ENCODE assay signal across 9 cellular contexts in the genomic region with DNA sequence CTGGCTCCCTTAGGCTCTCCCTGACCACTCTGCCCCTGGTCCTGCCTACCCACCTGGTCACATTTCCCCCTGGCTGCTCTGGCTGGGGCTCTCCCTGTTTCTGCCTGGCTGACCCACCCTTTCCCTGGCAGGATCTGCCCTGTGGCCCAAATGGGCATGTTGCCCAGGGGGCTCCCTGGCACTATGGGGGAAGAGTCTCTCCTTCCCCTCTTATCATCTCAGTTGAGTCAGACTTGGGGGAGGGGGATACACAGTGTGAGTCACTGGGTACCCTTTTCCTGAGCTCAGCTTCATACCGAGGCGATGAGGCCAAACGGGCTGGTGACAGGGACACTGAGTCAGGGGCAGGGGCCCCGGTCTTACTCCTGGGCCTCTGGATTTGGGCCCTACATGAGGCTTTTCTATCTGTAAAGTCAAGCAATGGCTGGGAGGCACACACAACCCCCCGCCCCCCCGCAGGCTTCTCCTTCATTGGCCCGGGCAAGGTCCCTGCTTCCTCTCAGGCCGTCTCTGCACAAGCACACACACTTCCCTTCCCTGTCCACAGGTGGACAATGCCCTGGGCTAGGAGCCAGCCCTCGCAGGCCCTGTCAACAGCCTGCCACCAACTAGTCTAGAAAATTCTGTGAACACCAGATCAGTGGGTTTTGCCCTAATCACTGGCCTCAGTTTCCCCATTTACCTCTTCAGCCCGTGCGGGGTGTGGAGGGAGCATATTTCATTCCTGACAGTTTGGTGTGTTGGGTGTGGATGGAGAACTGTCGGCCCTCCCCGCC. TPM values are rescaled to one million over a fixed set of nuclear protein-coding genes. Genes with fewer than 3 reads are reported as not detected.
DNase-seq lines count a peak whose midpoint lies in the region; ATAC-seq, FAIRE-seq and TF ChIP-seq lines count a peak whose summit lies in the region.
"Had no signal": no experiment of that assay in that cellular context is flagged by ENCODE, and none has a peak within 500 bp of the region (broad histone marks: within the 10 kb centered on the region; RNA-seq: fewer than 3 reads in every experiment).

No MANE protein-coding gene starts in this region.

- no peak overlapping the region for H3K27ac ChIP-seq in keratinocyte (ENCODE audit: control insufficient read depth, insufficient read depth, low read length)

- TF ChIP-seq CTCF in keratinocyte (optimal IDR thresholded peaks at IDR 0.05 in 1 of 3, IDR thresholded peaks at IDR 0.05 in 1 of 3, conservative IDR thresholded peaks at IDR 0.05 in 1 of 3; ENCODE audit: extremely low read depth in 1 of 3, insufficient read depth in 2 of 3, low read length in 3 of 3) (no peak), type B pancreatic cell (conservative IDR thresholded peaks at IDR 0.05) (no peak)

- peaks cover 39% of the 10 kb centered on the region for H3K27me3 ChIP-seq in keratinocyte (ENCODE audit: control insufficient read depth, extremely low read depth, insufficient read depth, low read length)

- peaks cover under 1% of the 10 kb centered on the region for H3K9me1 ChIP-seq in keratinocyte (ENCODE audit: control insufficient read depth, extremely low read depth, insufficient read depth, low read length)

- H3K27me3 Mint-ChIP-seq in activated CD4-positive, alpha-beta memory T cell treated with anti-CD3 and anti-CD28 coated beads, Interleukin-2, amount 10 ng/mL, durations not matched to agents 7 days and 5 days, result peaks cover 38% of the 10 kb centered on the region
- peaks cover 38% of the 10 kb centered on the region for H3K27me3 Mint-ChIP-seq in activated CD4-positive, alpha-beta memory T cell treated with anti-CD3 and anti-CD28 coated beads for 36 hours
- H3K27me3 Mint-ChIP-seq in type B pancreatic cell, result peaks cover 9% of the 10 kb centered on the region
- peaks cover 47% of the 10 kb centered on the region for H3K27me3 Mint-ChIP-seq in activated CD8-positive, alpha-beta memory T cell treated with anti-CD3 and anti-CD28 coated beads, Interleukin-2, amount 10 ng/mL, durations not matched to agents 7 days and 5 days

- no peak for ATAC-seq in activated CD8-positive, alpha-beta memory T cell treated with anti-CD3 and anti-CD28 coated beads, Interleukin-2, amount 10 ng/mL, durations not matched to agents 7 days and 5 days

- no peaks in the 10 kb centered on the region for H3K9me3 ChIP-seq in keratinocyte (ENCODE audit: control insufficient read depth, low read depth, low read length)

- intact Hi-C loops in activated CD4-positive, alpha-beta memory T cell treated with anti-CD3 and anti-CD28 coated beads for 36 hours (cut with micrococcal nuclease), result no loop called here

- H3K36me3 Mint-ChIP-seq in activated CD4-positive, alpha-beta memory T cell treated with anti-CD3 and anti-CD28 coated beads, Interleukin-2, amount 10 ng/mL, durations not matched to agents 7 days and 5 days (ENCODE audit: low read depth), result no peaks in the 10 kb centered on the region
- no peaks in the 10 kb centered on the region for H3K36me3 Mint-ChIP-seq in activated CD4-positive, alpha-beta memory T cell treated with anti-CD3 and anti-CD28 coated beads for 36 hours
- H3K36me3 Mint-ChIP-seq in type B pancreatic cell, result no peaks in the 10 kb centered on the region
- H3K36me3 Mint-ChIP-seq in activated CD8-positive, alpha-beta memory T cell treated with anti-CD3 and anti-CD28 coated beads, Interleukin-2, amount 10 ng/mL, durations not matched to agents 7 days and 5 days, result no peaks in the 10 kb centered on the region

- POLR2A ChIA-PET in activated CD4-positive, alpha-beta memory T cell treated with anti-CD3 and anti-CD28 coated beads, Interleukin-2, amount 10 ng/mL, durations not matched to agents 7 days and 5 days (lab: Charles Lee), result no interaction called here
- POLR2A ChIA-PET in activated CD4-positive, alpha-beta memory T cell treated with anti-CD3 and anti-CD28 coated beads for 36 hours (lab: Charles Lee), result no interaction called here

- no peaks in the 10 kb centered on the region for H3K36me3 ChIP-seq in keratinocyte (ENCODE audit: control insufficient read depth in 2 of 2, extremely low read depth in 1 of 2, insufficient read depth in 2 of 2, low read length in 2 of 2)

- H3K4me2 ChIP-seq in keratinocyte (ENCODE audit: control insufficient read depth, extremely low read depth, insufficient read depth, low read depth, low read length), result peak overlapping the region; percentile 62

- no peak overlapping the region for H3K27ac Mint-ChIP-seq in activated CD4-positive, alpha-beta memory T cell treated with anti-CD3 and anti-CD28 coated beads, Interleukin-2, amount 10 ng/mL, durations not matched to agents 7 days and 5 days
- H3K27ac Mint-ChIP-seq in activated CD4-positive, alpha-beta memory T cell treated with anti-CD3 and anti-CD28 coated beads for 36 hours, result no peak overlapping the region
- H3K27ac Mint-ChIP-seq in type B pancreatic cell, result no peak overlapping the region
- H3K27ac Mint-ChIP-seq in activated CD8-positive, alpha-beta memory T cell treated with anti-CD3 and anti-CD28 coated beads, Interleukin-2, amount 10 ng/mL, durations not matched to agents 7 days and 5 days, result no peak overlapping the region

- H3K4me1 ChIP-seq in keratinocyte (ENCODE audit: control insufficient read depth, extremely low read depth, insufficient read depth, low read length), result peaks cover 12% of the 10 kb centered on the region

- no peaks in the 10 kb centered on the region for H4K20me1 ChIP-seq in keratinocyte (ENCODE audit: control insufficient read depth, extremely low read depth, insufficient read depth, low read length)

- H3K79me2 ChIP-seq in keratinocyte (ENCODE audit: control insufficient read depth, insufficient read depth, low read length), result no peaks in the 10 kb centered on the region

- H3K9ac ChIP-seq in keratinocyte (ENCODE audit: control insufficient read depth, extremely low read depth, insufficient read depth, low read length), result no peak overlapping the region

- H3K4me3 ChIP-seq in keratinocyte (ENCODE audit: control insufficient read depth in 2 of 3, extremely low read depth in 1 of 3, insufficient read depth in 2 of 3, low read depth in 1 of 3, low read length in 3 of 3), result peak overlapping the region in 1 of 3 experiments; percentile 41

- H3K9me3 Mint-ChIP-seq in activated CD4-positive, alpha-beta memory T cell treated with anti-CD3 and anti-CD28 coated beads, Interleukin-2, amount 10 ng/mL, durations not matched to agents 7 days and 5 days, result no peaks in the 10 kb centered on the region
- H3K9me3 Mint-ChIP-seq in activated CD4-positive, alpha-beta memory T cell treated with anti-CD3 and anti-CD28 coated beads for 36 hours, result no peaks in the 10 kb centered on the region
- no peaks in the 10 kb centered on the region for H3K9me3 Mint-ChIP-seq in type B pancreatic cell
- no peaks in the 10 kb centered on the region for H3K9me3 Mint-ChIP-seq in activated CD8-positive, alpha-beta memory T cell treated with anti-CD3 and anti-CD28 coated beads, Interleukin-2, amount 10 ng/mL, durations not matched to agents 7 days and 5 days (ENCODE audit: low read depth)

- DNase-seq in activated CD4-positive, alpha-beta memory T cell treated with anti-CD3 and anti-CD28 coated beads, Interleukin-2, amount 10 ng/mL, durations not matched to agents 7 days and 5 days, result no peak
- no peak for DNase-seq in activated CD4-positive, alpha-beta memory T cell treated with anti-CD3 and anti-CD28 coated beads for 36 hours
- DNase-seq in amniotic stem cell (lab: John Stamatoyannopoulos, UW), result peak; percentile 50
- DNase-seq in keratinocyte (ENCODE audit: low read depth, low spot score), result no peak
- DNase-seq in type B pancreatic cell (ENCODE audit: extremely low spot score, unreplicated experiment), result no peak
- no peak for DNase-seq in activated CD8-positive, alpha-beta memory T cell treated with anti-CD3 and anti-CD28 coated beads, Interleukin-2, amount 10 ng/mL, durations not matched to agents 7 days and 5 days
- no peak for DNase-seq in activated gamma-delta T cell (lab: John Stamatoyannopoulos, UW)
- no peak for DNase-seq in activated CD4-positive, alpha-beta T cell treated with anti-CD3 and anti-CD28 coated beads for 48 hours

- CTCF ChIA-PET in activated CD4-positive, alpha-beta memory T cell treated with anti-CD3 and anti-CD28 coated beads, Interleukin-2, amount 10 ng/mL, durations not matched to agents 7 days and 5 days (lab: Charles Lee), result no interaction called here
- CTCF ChIA-PET in activated CD4-positive, alpha-beta memory T cell treated with anti-CD3 and anti-CD28 coated beads for 36 hours (lab: Charles Lee), result no interaction called here
- CTCF ChIA-PET in activated CD8-positive, alpha-beta memory T cell treated with anti-CD3 and anti-CD28 coated beads, Interleukin-2, amount 10 ng/mL, durations not matched to agents 7 days and 5 days (lab: Charles Lee), result interaction anchor here (2.3 kb wide), 1 partner anchor 13 kb away, joined by 8 read pairs; no protein-coding TSS in a partner anchor

- H2AFZ ChIP-seq in keratinocyte (ENCODE audit: control insufficient read depth, low read length), result no peak overlapping the region

- peaks cover 8% of the 10 kb centered on the region for H3K4me1 Mint-ChIP-seq in activated CD4-positive, alpha-beta memory T cell treated with anti-CD3 and anti-CD28 coated beads, Interleukin-2, amount 10 ng/mL, durations not matched to agents 7 days and 5 days
- H3K4me1 Mint-ChIP-seq in activated CD4-positive, alpha-beta memory T cell treated with anti-CD3 and anti-CD28 coated beads for 36 hours (ENCODE audit: low read depth), result peaks cover 11% of the 10 kb centered on the region
- peaks cover 20% of the 10 kb centered on the region for H3K4me1 Mint-ChIP-seq in type B pancreatic cell (ENCODE audit: unreplicated experiment)
- peaks cover 9% of the 10 kb centered on the region for H3K4me1 Mint-ChIP-seq in activated CD8-positive, alpha-beta memory T cell treated with anti-CD3 and anti-CD28 coated beads, Interleukin-2, amount 10 ng/mL, durations not matched to agents 7 days and 5 days

- dilution Hi-C loops in keratinocyte (cut with MboI; ENCODE audit: extremely low pct_ligation_motif_present, low sequenced_read_pairs), result no loop called here

- peak overlapping the region; percentile 21 for H3K4me3 Mint-ChIP-seq in activated CD4-positive, alpha-beta memory T cell treated with anti-CD3 and anti-CD28 coated beads, Interleukin-2, amount 10 ng/mL, durations not matched to agents 7 days and 5 days
- H3K4me3 Mint-ChIP-seq in activated CD4-positive, alpha-beta memory T cell treated with anti-CD3 and anti-CD28 coated beads for 36 hours, result no peak overlapping the region
- peak overlapping the region; percentile 77 for H3K4me3 Mint-ChIP-seq in type B pancreatic cell
- H3K4me3 Mint-ChIP-seq in activated CD8-positive, alpha-beta memory T cell treated with anti-CD3 and anti-CD28 coated beads, Interleukin-2, amount 10 ng/mL, durations not matched to agents 7 days and 5 days, result no peak overlapping the region

- FAIRE-seq in keratinocyte (lab: Jason Lieb, UNC), result no peak

RNA-seq across cellular contexts. Expression of gene FLNC, which starts 0.6 kb away (rescaled TPM):
- not detected for total RNA-seq in activated CD4-positive, alpha-beta memory T cell treated with anti-CD3 and anti-CD28 coated beads, Interleukin-2, amount 10 ng/mL, durations not matched to agents 7 days and 5 days
- total RNA-seq in activated CD4-positive, alpha-beta memory T cell treated with anti-CD3 and anti-CD28 coated beads for 36 hours, result under 1 TPM in 1 of 2 experiments, not detected in 1; 0.05 TPM
- polyA plus RNA-seq in keratinocyte, result 0.03 to 0.15 TPM (median 0.06 TPM) in 3 replicates
- polyA plus RNA-seq in keratinocyte (2011; ENCODE audit: low read depth), result 0.20 TPM
- 0.07 and 0.17 TPM in 2 replicates for polyA plus RNA-seq in keratinocyte (2011; cell fraction: cytosol; rRNA removed)
- polyA plus RNA-seq in keratinocyte (2011; cell fraction: nucleus; rRNA removed), result 0.33 and 0.43 TPM in 2 replicates
- polyA plus RNA-seq in keratinocyte (2012; ENCODE audit: low replicate concordance), result 0.46 and 0.71 TPM in 2 replicates
- 0.26 to 2.0 TPM (median 0.33 TPM) in 3 replicates for polyA minus RNA-seq in keratinocyte
- polyA minus RNA-seq in keratinocyte (2011; cell fraction: cytosol; rRNA and poly(A)+ RNA removed), result 1.2 TPM
- 1.6 and 1.8 TPM in 2 replicates for polyA minus RNA-seq in keratinocyte (2011; cell fraction: nucleus; rRNA and poly(A)+ RNA removed)
- total RNA-seq in type B pancreatic cell (ENCODE audit: low replicate concordance), result 20.3 and 54.0 TPM in 2 replicates
- not detected for total RNA-seq in activated CD8-positive, alpha-beta memory T cell treated with anti-CD3 and anti-CD28 coated beads, Interleukin-2, amount 10 ng/mL, durations not matched to agents 7 days and 5 days

RNA-seq across cellular contexts. Expression of gene ATP6V1F, which starts 33.1 kb away (rescaled TPM):
- total RNA-seq in activated CD4-positive, alpha-beta memory T cell treated with anti-CD3 and anti-CD28 coated beads, Interleukin-2, amount 10 ng/mL, durations not matched to agents 7 days and 5 days, result 100 to 1,000 TPM; 124 to 140 TPM
- 100 to 1,000 TPM; 113 to 117 TPM for total RNA-seq in activated CD4-positive, alpha-beta memory T cell treated with anti-CD3 and anti-CD28 coated beads for 36 hours
- 263 to 429 TPM (median 268 TPM) in 3 replicates for polyA plus RNA-seq in keratinocyte
- 107 TPM for polyA plus RNA-seq in keratinocyte (2011; ENCODE audit: low read depth)
- polyA plus RNA-seq in keratinocyte (2011; cell fraction: cytosol; rRNA removed), result 342 and 421 TPM in 2 replicates
- 115 and 151 TPM in 2 replicates for polyA plus RNA-seq in keratinocyte (2011; cell fraction: nucleus; rRNA removed)
- 283 and 576 TPM in 2 replicates for polyA plus RNA-seq in keratinocyte (2012; ENCODE audit: low replicate concordance)
- polyA minus RNA-seq in keratinocyte, result 59.0 to 128 TPM (median 113 TPM) in 3 replicates
- 125 TPM for polyA minus RNA-seq in keratinocyte (2011; cell fraction: cytosol; rRNA and poly(A)+ RNA removed)
- 20.6 and 23.4 TPM in 2 replicates for polyA minus RNA-seq in keratinocyte (2011; cell fraction: nucleus; rRNA and poly(A)+ RNA removed)
- 144 and 157 TPM in 2 replicates for total RNA-seq in type B pancreatic cell (ENCODE audit: low replicate concordance)
- 100 to 1,000 TPM; 127 to 158 TPM for total RNA-seq in activated CD8-positive, alpha-beta memory T cell treated with anti-CD3 and anti-CD28 coated beads, Interleukin-2, amount 10 ng/mL, durations not matched to agents 7 days and 5 days

RNA-seq across cellular contexts. Expression of gene CCDC136, which starts 37.8 kb away (rescaled TPM):
- 1 to 10 TPM; 4.8 to 5.3 TPM for total RNA-seq in activated CD4-positive, alpha-beta memory T cell treated with anti-CD3 and anti-CD28 coated beads, Interleukin-2, amount 10 ng/mL, durations not matched to agents 7 days and 5 days
- 1 to 10 TPM; 8.8 to 8.9 TPM for total RNA-seq in activated CD4-positive, alpha-beta memory T cell treated with anti-CD3 and anti-CD28 coated beads for 36 hours
- polyA plus RNA-seq in keratinocyte, result 0.84 to 1.6 TPM (median 1.5 TPM) in 3 replicates
- 0.29 TPM for polyA plus RNA-seq in keratinocyte (2011; ENCODE audit: low read depth)
- 0.52 and 0.64 TPM in 2 replicates for polyA plus RNA-seq in keratinocyte (2011; cell fraction: cytosol; rRNA removed)
- polyA plus RNA-seq in keratinocyte (2011; cell fraction: nucleus; rRNA removed), result 4.4 and 5.1 TPM in 2 replicates
- 0.11 and 0.50 TPM in 2 replicates for polyA plus RNA-seq in keratinocyte (2012; ENCODE audit: low replicate concordance)
- 1.0 to 1.9 TPM (median 1.8 TPM) in 3 replicates for polyA minus RNA-seq in keratinocyte
- not detected for polyA minus RNA-seq in keratinocyte (2011; cell fraction: cytosol; rRNA and poly(A)+ RNA removed)
- 2.5 and 3.4 TPM in 2 replicates for polyA minus RNA-seq in keratinocyte (2011; cell fraction: nucleus; rRNA and poly(A)+ RNA removed)
- 4.2 and 44.2 TPM in 2 replicates for total RNA-seq in type B pancreatic cell (ENCODE audit: low replicate concordance)
- total RNA-seq in activated CD8-positive, alpha-beta memory T cell treated with anti-CD3 and anti-CD28 coated beads, Interleukin-2, amount 10 ng/mL, durations not matched to agents 7 days and 5 days, result 1 to 10 TPM; 4.4 to 5.8 TPM

RNA-seq across cellular contexts. Expression of gene OPN1SW, which starts 54.0 kb away (rescaled TPM):
- total RNA-seq in activated CD4-positive, alpha-beta memory T cell treated with anti-CD3 and anti-CD28 coated beads, Interleukin-2, amount 10 ng/mL, durations not matched to agents 7 days and 5 days, result not detected
- total RNA-seq in activated CD4-positive, alpha-beta memory T cell treated with anti-CD3 and anti-CD28 coated beads for 36 hours, result not detected
- not detected in 3 replicates for polyA plus RNA-seq in keratinocyte
- not detected for polyA plus RNA-seq in keratinocyte (2011; ENCODE audit: low read depth)
- polyA plus RNA-seq in keratinocyte (2011; cell fraction: cytosol; rRNA removed), result not detected in 2 replicates
- polyA plus RNA-seq in keratinocyte (2011; cell fraction: nucleus; rRNA removed), result not detected in 2 replicates
- polyA plus RNA-seq in keratinocyte (2012; ENCODE audit: low replicate concordance), result not detected in 2 replicates
- polyA minus RNA-seq in keratinocyte, result not detected in 3 replicates
- polyA minus RNA-seq in keratinocyte (2011; cell fraction: cytosol; rRNA and poly(A)+ RNA removed), result not detected
- polyA minus RNA-seq in keratinocyte (2011; cell fraction: nucleus; rRNA and poly(A)+ RNA removed), result not detected in 2 replicates
- total RNA-seq in type B pancreatic cell (ENCODE audit: low replicate concordance), result not detected in 2 replicates
- total RNA-seq in activated CD8-positive, alpha-beta memory T cell treated with anti-CD3 and anti-CD28 coated beads, Interleukin-2, amount 10 ng/mL, durations not matched to agents 7 days and 5 days, result not detected
- total RNA-seq: mononuclear cell had no signal

Comparison
In these comparisons a context has a peak if more than half of its experiments do, and no peak if none do; other contexts are left out.
1. H3K4me3 Mint-ChIP-seq: peak in activated CD4-positive, alpha-beta memory T cell treated with anti-CD3 and anti-CD28 coated beads, Interleukin-2, amount 10 ng/mL, durations not matched to agents 7 days and 5 days (single experiment) and type B pancreatic cell (single experiment); none in activated CD4-positive, alpha-beta memory T cell treated with anti-CD3 and anti-CD28 coated beads for 36 hours (single experiment) and activated CD8-positive, alpha-beta memory T cell treated with anti-CD3 and anti-CD28 coated beads, Interleukin-2, amount 10 ng/mL, durations not matched to agents 7 days and 5 days (single experiment).
2. RNA of gene FLNC, which starts 0.6 kb away (total RNA-seq): 20.3 to 54.0 TPM in type B pancreatic cell; 0.05 TPM in activated CD4-positive, alpha-beta memory T cell treated with anti-CD3 and anti-CD28 coated beads for 36 hours, not detected in activated CD4-positive, alpha-beta memory T cell treated with anti-CD3 and anti-CD28 coated beads, Interleukin-2, amount 10 ng/mL, durations not matched to agents 7 days and 5 days and not detected in activated CD8-positive, alpha-beta memory T cell treated with anti-CD3 and anti-CD28 coated beads, Interleukin-2, amount 10 ng/mL, durations not matched to agents 7 days and 5 days; every median in the first group is over 10 times any median in the second.